In genomic region chr5:140018517-140018916, GRCh38 we compare ENCODE assay signal across 16 cellular contexts. TPM values are rescaled to one million over a fixed set of nuclear protein-coding genes. Genes with fewer than 3 reads are reported as not detected.
DNase-seq lines count a peak whose midpoint lies in the region; ATAC-seq, FAIRE-seq and TF ChIP-seq lines count a peak whose summit lies in the region.
"Had no signal": no experiment of that assay in that cellular context is flagged by ENCODE, and none has a peak within 500 bp of the region (broad histone marks: within the 10 kb centered on the region; RNA-seq: fewer than 3 reads in every experiment).

No MANE protein-coding gene starts in this region.

- H3K27ac Mint-ChIP-seq in activated T-cell treated with anti-CD3 and anti-CD28 coated beads, Interleukin-2, amount 50 U/mL, for 72 hours, result no peak overlapping the region
- H3K27ac Mint-ChIP-seq: CD4-positive, alpha-beta memory T cell had no signal

- no peaks in the 10 kb centered on the region for H3K36me3 ChIP-seq in gastroesophageal sphincter
- no peaks in the 10 kb centered on the region for H3K36me3 ChIP-seq in gastrocnemius medialis
- H3K36me3 ChIP-seq: BE2C, HAP-1 had no signal

- peak; percentile 81 for FAIRE-seq in GM12892 (lab: Jason Lieb, UNC)
- FAIRE-seq: A549, G401.6, H1 had no signal

- intact Hi-C loops in gastrocnemius medialis (cut with DNase I; ENCODE audit: low total_unique reads), result loop anchor here (2.0 kb wide), 1 partner anchor 20 kb away; no protein-coding TSS in a partner anchor

- H3K27me3 Mint-ChIP-seq in activated T-cell treated with anti-CD3 and anti-CD28 coated beads, Interleukin-2, amount 50 U/mL, for 72 hours (ENCODE audit: low read depth), result no peaks in the 10 kb centered on the region

- no peak overlapping the region for H3K4me3 Mint-ChIP-seq in activated T-cell treated with anti-CD3 and anti-CD28 coated beads, Interleukin-2, amount 50 U/mL, for 72 hours
- H3K4me3 Mint-ChIP-seq: CD4-positive, alpha-beta memory T cell had no signal

- no peak for TF ChIP-seq EP300 in gastroesophageal sphincter (IDR thresholded peaks at IDR 0.05)

- H3K9me3 Mint-ChIP-seq in activated T-cell treated with anti-CD3 and anti-CD28 coated beads, Interleukin-2, amount 50 U/mL, for 72 hours, result no peaks in the 10 kb centered on the region
- H3K9me3 Mint-ChIP-seq: CD4-positive, alpha-beta memory T cell had no signal

- H3K27me3 ChIP-seq in gastroesophageal sphincter (no peaks in the 10 kb centered on the region), gastrocnemius medialis (no peaks in the 10 kb centered on the region)
- H3K27me3 ChIP-seq: BE2C had no signal

- H3K4me3 ChIP-seq in gastroesophageal sphincter (no peak overlapping the region), gastrocnemius medialis (peak overlapping the region in 3 of 4 donors; percentile 4 to 33 (median 25))
- H3K4me3 ChIP-seq: A549, HAP-1 had no signal

- 58 to 86% methylated on average over 3 to 5 of the region's 7 CpGs for WGBS in gastroesophageal sphincter (ENCODE audit: low coverage in 1 of 2), 2 donors

- H3K4me1 Mint-ChIP-seq in activated T-cell treated with anti-CD3 and anti-CD28 coated beads, Interleukin-2, amount 50 U/mL, for 72 hours (ENCODE audit: low read depth), result no peaks in the 10 kb centered on the region
- H3K4me1 Mint-ChIP-seq: CD4-positive, alpha-beta memory T cell had no signal

- peak; percentile 73 for DNase-seq in G401 (ENCODE audit: low spot score)
- no peak for DNase-seq in GM12892 (ENCODE audit: insufficient read length)
- peak; percentile 8 to 63 for DNase-seq in gastrocnemius medialis
- DNase-seq in stimulated activated naive CD4-positive, alpha-beta T cell treated with Interleukin-2 at 50 U/mL for 16 hours (lab: John Stamatoyannopoulos, UW), result no peak
- DNase-seq in NCI-H1436 (lab: John Stamatoyannopoulos, UW), result no peak
- no peak for DNase-seq in activated T-cell treated with anti-CD3 and anti-CD28 coated beads, Interleukin-2, amount 50 U/mL, for 72 hours
- DNase-seq: BE2C; CD4-positive, alpha-beta memory T cell; DMS79 had no signal

- no peak for ATAC-seq in gastroesophageal sphincter
- peak; percentile 11 to 33 for ATAC-seq in gastrocnemius medialis
- ATAC-seq in activated T-cell treated with anti-CD3 and anti-CD28 coated beads, Interleukin-2, amount 50 U/mL, for 72 hours (replicated peaks in 1 of 2), result no peak
- ATAC-seq: A549 had no signal

- no peak for TF ChIP-seq POLR2A in GM12892 (IDR thresholded peaks at IDR 0.05; ENCODE audit: low read depth, low read length)
- no peak for TF ChIP-seq POLR2A in gastroesophageal sphincter (IDR thresholded peaks at IDR 0.05)
- no peak for TF ChIP-seq POLR2A in gastrocnemius medialis (IDR thresholded peaks at IDR 0.05)

- TF ChIP-seq CTCF in gastroesophageal sphincter (IDR thresholded peaks at IDR 0.05), result no peak
- TF ChIP-seq CTCF in gastrocnemius medialis (IDR thresholded peaks at IDR 0.05 in 4 of 5, conservative IDR thresholded peaks at IDR 0.05 in 1 of 5), result no peak

- H3K9me3 ChIP-seq in gastroesophageal sphincter (no peaks in the 10 kb centered on the region), gastrocnemius medialis (no peaks in the 10 kb centered on the region)
- H3K9me3 ChIP-seq: A549, BE2C, HAP-1 had no signal

- H3K27ac ChIP-seq in gastroesophageal sphincter (peak overlapping the region in 3 of 4 donors; percentile 4 to 39 (median 24)), gastrocnemius medialis (peak overlapping the region; percentile 89 to 96 (median 94))
- H3K27ac ChIP-seq: A549, C4-2B had no signal

- no peaks in the 10 kb centered on the region for H3K36me3 Mint-ChIP-seq in activated T-cell treated with anti-CD3 and anti-CD28 coated beads, Interleukin-2, amount 50 U/mL, for 72 hours (ENCODE audit: insufficient read depth in 2 of 2)
- H3K36me3 Mint-ChIP-seq: CD4-positive, alpha-beta memory T cell had no signal

- H3K4me1 ChIP-seq in gastroesophageal sphincter (peaks cover 11 to 48% (median 21%) of the 10 kb centered on the region in 3 donors), gastrocnemius medialis (peaks cover 65 to 88% of the 10 kb centered on the region in 2 donors)
- H3K4me1 ChIP-seq: A549, HAP-1 had no signal

- in situ Hi-C loops in G401 (cut with HindIII; ENCODE audit: low sequenced_read_pairs) (no loop called here), gastrocnemius medialis (cut with MboI; ENCODE audit: low sequenced_read_pairs in 4 of 4) (no loop called here)

RNA-seq across cellular contexts. Expression of gene NRG2, which starts 24.6 kb away (rescaled TPM):
- 1.5 and 2.0 TPM in 2 replicates for total RNA-seq in G401 (2014; rRNA removed; shearing (Covaris generic))
- polyA plus RNA-seq in GM12892 (2012; ENCODE audit: missing spikeins), result 6.6 TPM
- 1 to 10 TPM; 3.2 to 7.6 (median 5.1) TPM for total RNA-seq in gastroesophageal sphincter
- total RNA-seq in gastrocnemius medialis, result 10 to 100 TPM; 10.3 to 28.8 (median 20.0) TPM
- under 1 TPM; 0.07 to 0.23 TPM for total RNA-seq in activated T-cell treated with anti-CD3 and anti-CD28 coated beads, Interleukin-2, amount 50 U/mL, for 72 hours
- total RNA-seq: HT-29 had no signal

Comparison
In these comparisons a context has a peak if more than half of its experiments do, and no peak if none do; other contexts are left out.
1. DNase-seq: peak in G401 (single experiment) and gastrocnemius medialis (2 of 2); none in GM12892 (single experiment), stimulated activated naive CD4-positive, alpha-beta T cell treated with Interleukin-2 at 50 U/mL for 16 hours (single experiment), NCI-H1436 (single experiment) and activated T-cell treated with anti-CD3 and anti-CD28 coated beads, Interleukin-2, amount 50 U/mL, for 72 hours (0 of 2).
2. ATAC-seq: peak in gastrocnemius medialis (2 of 2); none in gastroesophageal sphincter (single experiment) and activated T-cell treated with anti-CD3 and anti-CD28 coated beads, Interleukin-2, amount 50 U/mL, for 72 hours (0 of 2).
3. H3K4me3 ChIP-seq: peak in gastrocnemius medialis (3 of 4); none in gastroesophageal sphincter (0 of 2).